ENCODE assay signal across 23 cellular contexts in genomic region chr9:110958846-110959245, GRCh38.
"Had no signal": no experiment of that assay in that cellular context is flagged by ENCODE, and none has a peak within 500 bp of the region (broad histone marks: within the 10 kb centered on the region; RNA-seq: fewer than 3 reads in every experiment).

No MANE protein-coding gene starts in this region.

- DNase-seq: activated CD4-positive, alpha-beta T cell treated with anti-CD3 and anti-CD28 coated beads for 1 hour; activated CD4-positive, alpha-beta T cell treated with anti-CD3 and anti-CD28 coated beads, Interleukin-2, amount 10 ng/mL, durations not matched to agents 24 days and 14 days; activated CD4-positive, alpha-beta T cell treated with anti-CD3 and anti-CD28 coated beads, Interleukin-2, amount 50 U/mL, for 48 hours; activated CD8-positive, alpha-beta memory T cell treated with anti-CD3 and anti-CD28 coated beads, Interleukin-2, amount 10 ng/mL, durations not matched to agents 7 days and 5 days; activated gamma-delta T cell; activated naive CD4-positive, alpha-beta T cell treated with anti-CD3 and anti-CD28 coated beads for 36 hours; activated T-cell treated with anti-CD3 and anti-CD28 coated beads, Interleukin-2, amount 50 U/mL, for 24 hours; cerebellar nuclear complex; colonic mucosa; KG1; MG63; MV-4-11; NCI-H1092 treated with DMSO at 0.1 percent for 48 hours; NCI-H1417 treated with DMSO at 0.1 percent for 48 hours; NCI-H1694; NCI-H2029; NCI-H2107; NCI-H510A treated with DMSO at 0.1 percent for 48 hours; Peyer's patch; SHP77 treated with DMSO at 0.1 percent for 48 hours; T-helper 17 cell; T-helper 9 cell had no signal

- ATAC-seq: activated CD8-positive, alpha-beta memory T cell treated with anti-CD3 and anti-CD28 coated beads, Interleukin-2, amount 10 ng/mL, durations not matched to agents 7 days and 5 days; T-helper 17 cell had no signal

- FAIRE-seq: TTC549 had no signal
